ENCODE assay signal across 1 cellular context in genomic region chr2:63719052-63719451, GRCh38.
TF ChIP-seq lines count a peak whose summit lies in the region.

No MANE protein-coding gene starts in this region.

TF ChIP-seq in WTC11, 78 proteins besides CTCF, POLR2A, EP300 and RAD21 (continued from another document):
- TF ChIP-seq ZNF532 (CRISPR knock-in tag; IDR thresholded peaks at IDR 0.05; ENCODE audit: borderline replicate concordance) (no peak), NFYB (CRISPR knock-in tag; conservative IDR thresholded peaks at IDR 0.05; ENCODE audit: low read depth) (no peak), KAT7 (CRISPR knock-in tag; IDR thresholded peaks at IDR 0.05; ENCODE audit: borderline replicate concordance) (no peak), FOXK1 (CRISPR knock-in tag; IDR thresholded peaks at IDR 0.05) (no peak), ZNF219 (CRISPR knock-in tag; IDR thresholded peaks at IDR 0.05; ENCODE audit: borderline replicate concordance) (no peak), ZSCAN18 (CRISPR knock-in tag; IDR thresholded peaks at IDR 0.05) (no peak)
